Comparison of ENCODE assay signal across 8 cellular contexts in the genomic region with DNA sequence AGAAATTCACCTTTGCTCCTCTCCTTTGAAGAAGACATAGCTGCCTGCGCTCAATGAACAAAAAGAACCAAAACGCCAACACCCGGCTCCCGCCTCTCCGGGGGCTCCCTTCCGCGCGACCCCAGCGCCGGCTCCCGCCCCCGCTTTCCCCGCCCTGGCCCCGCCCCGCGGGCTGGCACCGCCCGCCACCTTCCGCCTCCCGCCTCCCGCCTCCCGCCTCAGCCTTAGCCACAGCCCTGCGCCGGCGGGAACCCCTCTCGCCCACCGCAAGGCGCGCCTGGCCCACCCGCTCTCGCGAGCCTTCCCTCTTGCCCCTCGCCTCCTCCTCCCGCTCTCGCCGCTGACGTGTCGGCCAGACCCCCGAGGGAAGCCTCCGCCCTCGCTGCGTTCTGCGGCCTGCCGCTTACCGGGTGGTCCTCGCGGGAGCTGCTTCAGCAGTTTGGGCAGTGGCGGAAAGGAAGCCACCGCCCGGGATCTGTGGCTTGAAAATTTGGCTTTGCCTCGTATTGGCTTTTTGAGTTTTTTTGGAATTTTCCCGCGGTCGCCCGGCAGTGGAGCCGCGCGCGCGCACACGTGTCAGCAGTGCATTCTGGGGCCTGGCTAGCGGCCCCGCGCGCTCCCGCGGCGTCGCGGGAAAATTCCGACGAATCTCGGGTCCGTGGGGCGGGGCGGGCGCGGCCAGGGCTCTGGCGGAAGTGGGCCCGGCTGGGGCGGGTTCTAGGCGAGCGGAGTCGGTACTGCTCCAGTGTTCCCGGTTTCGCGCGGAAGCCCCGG. TPM values are rescaled to one million over a fixed set of nuclear protein-coding genes. Genes with fewer than 3 reads are reported as not detected.
DNase-seq lines count a peak whose midpoint lies in the region; ATAC-seq and TF ChIP-seq lines count a peak whose summit lies in the region.

Gene FANCC, minus strand, starts transcription at position 591 of the 774 bp plus-strand sequence. CDS start 68,418 bp downstream, outside the sequence.

- no peaks in the 10 kb centered on the region for H3K36me3 ChIP-seq in GM23338 (ENCODE audit: insufficient read depth)

- H3K36me3 Mint-ChIP-seq in GM23338 (ENCODE audit: low read depth) (no peaks in the 10 kb centered on the region), nephron (ENCODE audit: low read depth) (no peaks in the 10 kb centered on the region)

- peak within 1 kb of the TSS; percentile 99 for H3K27ac ChIP-seq in GM23338 (ENCODE audit: low read depth)

- H3K27ac Mint-ChIP-seq in GM23338 (peak within 1 kb of the TSS; percentile 98), nephron (peak within 1 kb of the TSS; percentile 86 to 99 (median 97))

- H3K4me1 Mint-ChIP-seq in GM23338 (peaks cover 28% of the 10 kb centered on the region), nephron (peaks cover 33% of the 10 kb centered on the region)

- H3K4me1 ChIP-seq in GM23338 (ENCODE audit: insufficient read depth), result peaks cover 9% of the 10 kb centered on the region

- peak; percentile 86 for ATAC-seq in GM23338
- peak; percentile 87 for ATAC-seq in stimulated activated naive CD8-positive, alpha-beta T cell treated with anti-CD3 and anti-CD28 coated beads, Interleukin-15, Interleukin-2, amounts not matched to agents 100 U/mL and 50 U/mL, for 24 hours

- peak within 1 kb of the TSS; percentile 90; the same call in 1 of the 2 replicates for H2AFZ ChIP-seq in GM23338

- TF ChIP-seq CTCF in GM23338 (conservative IDR thresholded peaks at IDR 0.05; ENCODE audit: low read depth in 2 of 2), result no peak
- no peak for TF ChIP-seq CTCF in LNCaP clone FGC (IDR thresholded peaks at IDR 0.05; ENCODE audit: control insufficient read depth, extremely low read depth, insufficient read depth)
- TF ChIP-seq CTCF in fibroblast of the aortic adventitia (IDR thresholded peaks at IDR 0.05; ENCODE audit: insufficient read depth, low read length), result no peak
- TF ChIP-seq CTCF in nephron (IDR thresholded peaks at IDR 0.05; ENCODE audit: unreplicated experiment in 3 of 3), result peak in 1 of 3 experiments; percentile 4

- H3K4me3 ChIP-seq in GM23338 (peak within 1 kb of the TSS; percentile 60), LNCaP clone FGC (ENCODE audit: low read depth, low read length) (peak within 1 kb of the TSS; percentile 94), fibroblast of the aortic adventitia (ENCODE audit: low read depth, low read length) (peak within 1 kb of the TSS; percentile 95)

- peaks cover 24% of the 10 kb centered on the region for H3K79me2 ChIP-seq in GM23338 (replicated peaks; ENCODE audit: insufficient read depth)

- H3K4me2 ChIP-seq in GM23338, result peak within 1 kb of the TSS; percentile 74

- H3K27me3 Mint-ChIP-seq in GM23338 (ENCODE audit: insufficient read depth, low read depth, poor library complexity) (peaks cover 5% of the 10 kb centered on the region), nephron (ENCODE audit: low read depth) (no peaks in the 10 kb centered on the region)

- H3K9me3 Mint-ChIP-seq in GM23338 (no peaks in the 10 kb centered on the region), nephron (peaks cover 3% of the 10 kb centered on the region)

- DNase-seq in EL (peak; percentile 94), GM23338 (ENCODE audit: low spot score) (peak; percentile 97), LNCaP clone FGC (ENCODE audit: low read depth) (peak; percentile 54), SHP77 (lab: John Stamatoyannopoulos, UW) (peak; percentile 83 to 90), fibroblast of the aortic adventitia (ENCODE audit: low read depth) (peak; percentile 81)
- DNase-seq in activated T-helper 9 cell treated with anti-CD3 and anti-CD28 coated beads, Interleukin-2, amount 50 U/mL, for 16 hours (ENCODE audit: low read depth), result peak; percentile 78
- DNase-seq in stimulated activated naive CD8-positive, alpha-beta T cell treated with anti-CD3 and anti-CD28 coated beads, Interleukin-15, Interleukin-2, amounts not matched to agents 100 U/mL and 50 U/mL, for 24 hours, result peak; percentile 92

- H4K20me1 ChIP-seq in GM23338 (replicated peaks; ENCODE audit: insufficient read depth), result no peaks in the 10 kb centered on the region

- 0 out of 2 replicates have a peak, but pooled peaks cover 4% of the 10 kb centered on the region for H3F3A ChIP-seq in GM23338 (replicated peaks; ENCODE audit: low read depth)

- H3K4me3 Mint-ChIP-seq in GM23338, result peak within 1 kb of the TSS; percentile 86
- H3K4me3 Mint-ChIP-seq in nephron, result peak within 1 kb of the TSS; percentile 90 to 96 (median 93)

- no peaks in the 10 kb centered on the region for H3K9me2 ChIP-seq in GM23338 (ENCODE audit: insufficient read depth)

- no peaks in the 10 kb centered on the region for H3K27me3 ChIP-seq in GM23338 (ENCODE audit: insufficient read depth)

TF ChIP-seq in GM23338, 12 proteins besides CTCF, POLR2A, EP300 and RAD21 (continues in another document):
- TF ChIP-seq, protein P1, sequence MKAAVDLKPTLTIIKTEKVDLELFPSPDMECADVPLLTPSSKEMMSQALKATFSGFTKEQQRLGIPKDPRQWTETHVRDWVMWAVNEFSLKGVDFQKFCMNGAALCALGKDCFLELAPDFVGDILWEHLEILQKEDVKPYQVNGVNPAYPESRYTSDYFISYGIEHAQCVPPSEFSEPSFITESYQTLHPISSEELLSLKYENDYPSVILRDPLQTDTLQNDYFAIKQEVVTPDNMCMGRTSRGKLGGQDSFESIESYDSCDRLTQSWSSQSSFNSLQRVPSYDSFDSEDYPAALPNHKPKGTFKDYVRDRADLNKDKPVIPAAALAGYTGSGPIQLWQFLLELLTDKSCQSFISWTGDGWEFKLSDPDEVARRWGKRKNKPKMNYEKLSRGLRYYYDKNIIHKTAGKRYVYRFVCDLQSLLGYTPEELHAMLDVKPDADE (IDR thresholded peaks at IDR 0.05), result 0 out of 2 replicates have a peak, but pooled peaks have one; percentile 24
- no peak for TF ChIP-seq ZNF114 (CRISPR knock-in tag; IDR thresholded peaks at IDR 0.05)
- TF ChIP-seq REST (IDR thresholded peaks at IDR 0.05; ENCODE audit: unreplicated experiment), result no peak
- TF ChIP-seq JUNB (IDR thresholded peaks at IDR 0.05; ENCODE audit: unreplicated experiment), result no peak
- TF ChIP-seq STAT1 (IDR thresholded peaks at IDR 0.05; ENCODE audit: unreplicated experiment), result no peak
- peak; percentile 73 for TF ChIP-seq CREB1 (CRISPR knock-in tag; IDR thresholded peaks at IDR 0.05; ENCODE audit: low read depth)
- TF ChIP-seq EZH2phosphoT487 (IDR thresholded peaks at IDR 0.05; ENCODE audit: unreplicated experiment), result no peak

RNA-seq across cellular contexts. Expression of gene FANCC, which starts in this region (rescaled TPM):
- 12.9 and 18.1 TPM in 2 replicates for total RNA-seq in GM23338 (2014; rRNA removed; shearing (Covaris generic))
- 7.1 and 7.8 TPM in 2 replicates for polyA plus RNA-seq in GM23338 (2016; fragmentation: Nextera tagmentation; extraction: Ambion mirVana)
- 5.5 and 15.9 TPM in 2 replicates for total RNA-seq in fibroblast of the aortic adventitia (ENCODE audit: low replicate concordance)

Comparison
In these comparisons a context has a peak if more than half of its experiments do, and no peak if none do; other contexts are left out.
1. Peak in every context shown above with its lines: DNase-seq, ATAC-seq, H3K4me3 ChIP-seq and H3K27ac ChIP-seq.